Comparison of ENCODE assay signal across 1 cellular context in genomic region chr3:141412936-141413354, GRCh38.
TF ChIP-seq lines count a peak whose summit lies in the region.

No MANE protein-coding gene starts in this region.

TF ChIP-seq in HepG2, 621 proteins besides CTCF, POLR2A, EP300 and RAD21 (continued from another document and continues in another):
- TF ChIP-seq BATF2 (CRISPR knock-in tag; IDR thresholded peaks at IDR 0.05) (no peak), ZSCAN31 (CRISPR knock-in tag; IDR thresholded peaks at IDR 0.05; ENCODE audit: low read depth) (no peak), ISL2 (CRISPR knock-in tag; IDR thresholded peaks at IDR 0.05) (peak; percentile 82), HMG20A (CRISPR knock-in tag; IDR thresholded peaks at IDR 0.05; ENCODE audit: borderline replicate concordance) (peak; percentile 79; the same call in 1 of the 2 replicates), RFX5 (IDR thresholded peaks at IDR 0.05; ENCODE audit: low read depth, low read length) (no peak), DZIP1 (CRISPR knock-in tag; IDR thresholded peaks at IDR 0.05) (no peak), SIN3B (IDR thresholded peaks at IDR 0.05; ENCODE audit: low read length) (no peak), ZNF703 (CRISPR knock-in tag; IDR thresholded peaks at IDR 0.05; ENCODE audit: borderline replicate concordance) (no peak), ZNF501 (CRISPR knock-in tag; IDR thresholded peaks at IDR 0.05) (peak; percentile 62; the same call in 1 of the 2 replicates), ZFP36L2 (CRISPR knock-in tag; IDR thresholded peaks at IDR 0.05) (no peak), ZBTB39 (CRISPR knock-in tag; IDR thresholded peaks at IDR 0.05) (no peak), TSC22D2 (CRISPR knock-in tag; IDR thresholded peaks at IDR 0.05; ENCODE audit: borderline replicate concordance) (peak; percentile 82; the same call in 1 of the 2 replicates), TFDP2 (CRISPR knock-in tag; IDR thresholded peaks at IDR 0.05) (peak; percentile 67), ZNF354B (CRISPR knock-in tag; IDR thresholded peaks at IDR 0.05) (no peak), ZNF761 (CRISPR knock-in tag; conservative IDR thresholded peaks at IDR 0.05) (0 out of 2 replicates have a peak, but pooled peaks have one; percentile 44), TBX2 (CRISPR knock-in tag; IDR thresholded peaks at IDR 0.05; ENCODE audit: borderline replicate concordance) (peak; percentile 88), ZNF709 (CRISPR knock-in tag; IDR thresholded peaks at IDR 0.05) (0 out of 2 replicates have a peak, but pooled peaks have one; percentile 33), THAP8 (CRISPR knock-in tag; IDR thresholded peaks at IDR 0.05; ENCODE audit: borderline replicate concordance) (no peak), HOXD1 (CRISPR knock-in tag; IDR thresholded peaks at IDR 0.05) (0 out of 2 replicates have a peak, but pooled peaks have one; percentile 51), THAP7 (CRISPR knock-in tag; IDR thresholded peaks at IDR 0.05) (no peak), DRAP1 (CRISPR knock-in tag; IDR thresholded peaks at IDR 0.05) (peak; percentile 73), SOX13 (IDR thresholded peaks at IDR 0.05) (no peak), SOX13 (CRISPR knock-in tag; conservative IDR thresholded peaks at IDR 0.05 in 1 of 2, IDR thresholded peaks at IDR 0.05 in 1 of 2) (peak in 1 of 2 experiments; percentile 66; a peak in 2 of 4 replicates), ATF3 (CRISPR knock-in tag; IDR thresholded peaks at IDR 0.05) (peak; percentile 26; the same call in 1 of the 2 replicates), SRF (IDR thresholded peaks at IDR 0.05; ENCODE audit: low read depth, low read length) (0 out of 2 replicates have a peak, but pooled peaks have one; percentile 9), MLX (CRISPR knock-in tag; IDR thresholded peaks at IDR 0.05) (peak; percentile 63; the same call in 1 of the 2 replicates), TFAP4 (IDR thresholded peaks at IDR 0.05; ENCODE audit: borderline replicate concordance, low read depth) (peak; percentile 83), ASH2L (IDR thresholded peaks at IDR 0.05; ENCODE audit: insufficient read length, low read depth, low read length) (peak; percentile 49), ZNF253 (CRISPR knock-in tag; IDR thresholded peaks at IDR 0.05; ENCODE audit: borderline replicate concordance) (no peak), ZMYM4 (CRISPR knock-in tag; IDR thresholded peaks at IDR 0.05) (peak; percentile 91), TFE3 (CRISPR knock-in tag; IDR thresholded peaks at IDR 0.05) (peak; percentile 16; the same call in 1 of the 2 replicates), MED8 (CRISPR knock-in tag; IDR thresholded peaks at IDR 0.05; ENCODE audit: insufficient replicate concordance) (no peak), ZMYM3 (CRISPR knock-in tag; IDR thresholded peaks at IDR 0.05) (peak; percentile 69), JUNB (CRISPR knock-in tag; IDR thresholded peaks at IDR 0.05; ENCODE audit: borderline replicate concordance) (peak; percentile 16; the same call in 1 of the 2 replicates), TCF7L2 (IDR thresholded peaks at IDR 0.05; ENCODE audit: low read depth, low read length) (no peak), ZNF569 (CRISPR knock-in tag; IDR thresholded peaks at IDR 0.05; ENCODE audit: borderline replicate concordance) (no peak), ZNF142 (CRISPR knock-in tag; IDR thresholded peaks at IDR 0.05) (0 out of 2 replicates have a peak, but pooled peaks have one; percentile 3), ZMAT3 (CRISPR knock-in tag; conservative IDR thresholded peaks at IDR 0.05) (no peak), MEIS1 (CRISPR knock-in tag; IDR thresholded peaks at IDR 0.05; ENCODE audit: borderline replicate concordance) (peak; percentile 61; the same call in 1 of the 2 replicates), ZNF451 (CRISPR knock-in tag; IDR thresholded peaks at IDR 0.05) (no peak)
